ENCODE assay signal across 25 cellular contexts in the genomic region with DNA sequence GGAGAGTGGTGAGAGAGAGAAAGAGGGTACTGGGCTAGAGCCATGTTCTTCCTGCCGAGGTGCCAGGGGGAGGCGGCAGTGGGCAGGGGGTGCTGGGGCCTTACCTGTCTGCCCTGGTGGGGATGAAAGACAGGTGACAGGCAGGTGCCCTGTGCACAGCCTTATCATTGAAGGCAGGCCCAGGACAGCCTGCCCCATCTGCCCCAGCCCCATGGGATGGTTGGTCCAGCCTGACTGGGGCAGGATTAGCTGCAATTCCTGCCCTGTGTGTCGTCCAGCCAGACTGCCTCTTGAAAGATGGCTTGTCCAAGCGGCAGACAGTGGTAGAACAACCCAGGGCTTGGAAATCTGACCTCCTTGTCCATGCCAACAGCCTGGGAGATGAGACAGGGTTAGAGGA.
"Had no signal": no experiment of that assay in that cellular context is flagged by ENCODE, and none has a peak within 500 bp of the region (broad histone marks: within the 10 kb centered on the region; RNA-seq: fewer than 3 reads in every experiment).

No MANE protein-coding gene starts in this region.

- H3K27ac ChIP-seq: PC-9 had no signal

- FAIRE-seq: HepG2, RCC 7860 had no signal

- H3K9me2 ChIP-seq: SK-N-SH had no signal

- H2AFZ ChIP-seq: PC-9 had no signal

- H3K4me2 ChIP-seq: PC-9, SK-N-SH had no signal

- DNase-seq: IMR-90, Karpas-422, KG1, MG63, NCI-H1092, NCI-H1105 treated with DMSO at 0.1 percent for 48 hours, NCI-H1417 treated with DMSO at 0.1 percent for 48 hours, NCI-H146, NCI-H187, NCI-H2029, NCI-H2081 treated with DMSO at 0.1 percent for 48 hours, NCI-H2171, NCI-H226, NCI-H446, NCI-H510A, NCI-H524 treated with DMSO at 0.1 percent for 48 hours, NCI-H69, NCI-H774, PC-9, RPMI8226, SHP77, SK-N-SH, SW 1271 had no signal

- H3K9me3 ChIP-seq: MG63, SK-N-SH had no signal

- H3K4me3 ChIP-seq: MG63, PC-9 had no signal

- H3K27me3 ChIP-seq: MG63 had no signal
